In genomic region chr13:32472194-32472621, GRCh38 we compare ENCODE assay signal across 10 cellular contexts. TPM values are rescaled to one million over a fixed set of nuclear protein-coding genes. Genes with fewer than 3 reads are reported as not detected.
A peak's percentile ranks its signal among the peaks of the same experiment; 100 is the strongest.
DNase-seq lines count a peak whose midpoint lies in the region; ATAC-seq, FAIRE-seq and TF ChIP-seq lines count a peak whose summit lies in the region.
"Had no signal": no experiment of that assay in that cellular context is flagged by ENCODE, and none has a peak within 500 bp of the region (broad histone marks: within the 10 kb centered on the region; RNA-seq: fewer than 3 reads in every experiment).

No MANE protein-coding gene starts in this region.

- peak; percentile 70 for ATAC-seq in activated CD4-positive, alpha-beta T cell treated with anti-CD3 and anti-CD28 coated beads for 36 hours
- ATAC-seq in HG02884 (IDR thresholded peaks at IDR 0.05; ENCODE audit: unreplicated experiment): peak; percentile 83
- ATAC-seq in GM12878: peak; percentile 89
- ATAC-seq in lower lobe of right lung: no peak
- ATAC-seq: HCT116 had no signal

- 20% methylated on average over 3 of the region's 3 CpGs for WGBS in GM12878 (ENCODE audit: insufficient coverage, insufficient replicate concordance, low lambda C conversion rate, missing lambda C conversion rate)

- no peak for TF ChIP-seq RAD21 in GM12878 (IDR thresholded peaks at IDR 0.05; ENCODE audit: insufficient read depth, low read depth, low read length)

- H3K9me3 ChIP-seq in GM12878 (replicated peaks; ENCODE audit: control insufficient read depth, insufficient read depth, low read length) (no peaks in the 10 kb centered on the region), lower lobe of right lung (no peaks in the 10 kb centered on the region)

- peak overlapping the region; percentile 62 for H2AFZ ChIP-seq in GM12878 (ENCODE audit: control insufficient read depth, low read depth, low read length)

- no TSS peak for BruUV-seq in GM12878 (replicated peaks; lab: Mats Ljungman, UMichigan)

- intact Hi-C loops in activated CD4-positive, alpha-beta T cell treated with anti-CD3 and anti-CD28 coated beads for 36 hours (cut with DNase I, micrococcal nuclease): no loop called here
- intact Hi-C loops in GM12878 (cut with micrococcal nuclease; ENCODE audit: unreplicated experiment): no loop called here
- intact Hi-C loops in lower lobe of right lung (cut with DNase I): no loop called here

- in situ Hi-C loops in GM12878 (cut with MboI): no loop called here

- FAIRE-seq in GM12878 (lab: Jason Lieb, UNC): no peak

- H3K4me3 ChIP-seq in GM12878: no peak overlapping the region
- H3K4me3 ChIP-seq in lower lobe of right lung: no peak overlapping the region

- SMC1A ChIA-PET in GM12878 (lab: Charles Lee; ENCODE audit: uncharacterized antibody, unreplicated experiment): interaction anchor here (1.4 to 1.8 kb wide), 2 partner anchors 29 to 109 kb away, joined by 4 to 5 read pairs; no protein-coding TSS in a partner anchor

- no peak for TF ChIP-seq POLR2A in GM12878 (IDR thresholded peaks at IDR 0.05; ENCODE audit: low read depth, low read length)

- CTCF ChIA-PET in activated CD4-positive, alpha-beta T cell treated with anti-CD3 and anti-CD28 coated beads for 36 hours (lab: Charles Lee): interaction anchor here (0.5 to 1.6 kb wide), 3 partner anchors 9 to 176 kb away, joined by 3 to 4 read pairs (median 3); no protein-coding TSS in a partner anchor
- CTCF ChIA-PET in GM12878 (lab: Yijun Ruan, JAX): interaction anchor here (0.6 to 2.6 kb wide), 3 partner anchors 29 to 542 kb away, joined by 3 to 13 read pairs (median 4); no protein-coding TSS in a partner anchor

- no peaks in the 10 kb centered on the region for H3K27me3 Mint-ChIP-seq in activated CD4-positive, alpha-beta T cell treated with anti-CD3 and anti-CD28 coated beads for 36 hours
- H3K27me3 Mint-ChIP-seq in immature natural killer cell (ENCODE audit: low read depth in 3 of 3): peaks cover 0 to 2% (median 0%) of the 10 kb centered on the region in 3 donors

- H4K20me1 ChIP-seq in GM12878 (ENCODE audit: control insufficient read depth, insufficient read depth): no peaks in the 10 kb centered on the region

- no peaks in the 10 kb centered on the region for H3K36me3 Mint-ChIP-seq in activated CD4-positive, alpha-beta T cell treated with anti-CD3 and anti-CD28 coated beads for 36 hours (ENCODE audit: low read depth)
- H3K36me3 Mint-ChIP-seq in immature natural killer cell: peaks cover 7 to 13% (median 7%) of the 10 kb centered on the region in 3 donors

- H3K9me3 Mint-ChIP-seq in activated CD4-positive, alpha-beta T cell treated with anti-CD3 and anti-CD28 coated beads for 36 hours (ENCODE audit: low read depth): no peaks in the 10 kb centered on the region
- H3K9me3 Mint-ChIP-seq in immature natural killer cell: no peaks in the 10 kb centered on the region

- RAD21 ChIA-PET in GM12878 (lab: Charles Lee; ENCODE audit: unreplicated experiment): interaction anchor here (0.9 to 1.8 kb wide), 4 partner anchors 61 to 179 kb away, joined by 3 to 5 read pairs (median 3); no protein-coding TSS in a partner anchor

- H3K36me3 ChIP-seq in GM12878 (ENCODE audit: control insufficient read depth in 2 of 2, insufficient read depth in 2 of 2, low read length in 1 of 2) (no peaks in the 10 kb centered on the region), lower lobe of right lung (peaks cover 6% of the 10 kb centered on the region)

- H3K4me1 Mint-ChIP-seq in activated CD4-positive, alpha-beta T cell treated with anti-CD3 and anti-CD28 coated beads for 36 hours: peaks cover 8% of the 10 kb centered on the region
- H3K4me1 Mint-ChIP-seq in immature natural killer cell: no peaks in the 10 kb centered on the region

- TF ChIP-seq CTCF in GM12878 (IDR thresholded peaks at IDR 0.05 in 2 of 3, conservative IDR thresholded peaks at IDR 0.05 in 1 of 3; ENCODE audit: control insufficient read depth in 2 of 3, extremely low read depth in 1 of 3, insufficient read depth in 1 of 3, low read depth in 3 of 3, low read length in 3 of 3) (no peak), lower lobe of right lung (IDR thresholded peaks at IDR 0.05) (no peak)

- peak overlapping the region; percentile 5 for H3K4me2 ChIP-seq in GM12878 (ENCODE audit: control insufficient read depth, insufficient read depth)

- H3K4me3 Mint-ChIP-seq in activated CD4-positive, alpha-beta T cell treated with anti-CD3 and anti-CD28 coated beads for 36 hours: no peak overlapping the region
- no peak overlapping the region for H3K4me3 Mint-ChIP-seq in immature natural killer cell

- H3K4me1 ChIP-seq in GM12878 (ENCODE audit: control insufficient read depth, insufficient read depth, low read length) (peaks cover 16% of the 10 kb centered on the region), lower lobe of right lung (no peaks in the 10 kb centered on the region)

- H3K27me3 ChIP-seq in GM12878 (replicated peaks in 1 of 2; ENCODE audit: control insufficient read depth in 2 of 2, insufficient read depth in 2 of 2, low read length in 1 of 2) (no peaks in the 10 kb centered on the region), lower lobe of right lung (ENCODE audit: low read depth) (no peaks in the 10 kb centered on the region)

- no peak overlapping the region for H3K9ac ChIP-seq in GM12878 (ENCODE audit: control insufficient read depth, insufficient read depth, low read length)

- POLR2A ChIA-PET in activated CD4-positive, alpha-beta T cell treated with anti-CD3 and anti-CD28 coated beads for 36 hours (lab: Charles Lee): no interaction called here
- POLR2A ChIA-PET in GM12878 (lab: Charles Lee): no interaction called here

- DNase-seq in activated CD4-positive, alpha-beta T cell treated with anti-CD3 and anti-CD28 coated beads for 36 hours: no peak
- no peak for DNase-seq in activated CD4-positive, alpha-beta T cell treated with anti-CD3 and anti-CD28 coated beads, Interleukin-2, amount 50 U/mL, for 4 hours
- DNase-seq in GM12878 (ENCODE audit: low read depth, low spot score) (peak; percentile 56), immature natural killer cell (no peak), lower lobe of right lung (no peak)
- DNase-seq in effector CD4-positive, alpha-beta T cell: no peak
- DNase-seq: NCI-H524 had no signal

- H3K27ac Mint-ChIP-seq in activated CD4-positive, alpha-beta T cell treated with anti-CD3 and anti-CD28 coated beads for 36 hours: no peak overlapping the region
- H3K27ac Mint-ChIP-seq in immature natural killer cell: peak overlapping the region in 1 of 6 donors; percentile 5

- H3K27ac ChIP-seq in GM12878 (ENCODE audit: control insufficient read depth, insufficient read depth): peak overlapping the region; percentile 84
- H3K27ac ChIP-seq in temporal lobe (ENCODE audit: low read depth, low read length): peak overlapping the region; percentile 57
- no peak overlapping the region for H3K27ac ChIP-seq in lower lobe of right lung

- no peak for TF ChIP-seq EP300 in GM12878 (IDR thresholded peaks at IDR 0.05; ENCODE audit: borderline replicate concordance in 1 of 2, control insufficient read depth in 1 of 2, low read depth in 2 of 2, low read length in 2 of 2)

- no peaks in the 10 kb centered on the region for H3K79me2 ChIP-seq in GM12878 (ENCODE audit: control insufficient read depth, insufficient read depth, low read length)

TF ChIP-seq in GM12878, 131 proteins besides CTCF, POLR2A, EP300 and RAD21 (continues in another document):
- TF ChIP-seq ATF7 (IDR thresholded peaks at IDR 0.05; ENCODE audit: low read depth) (no peak), LARP7 (IDR thresholded peaks at IDR 0.05) (no peak), FOXK2 (IDR thresholded peaks at IDR 0.05) (no peak), BHLHE40 (IDR thresholded peaks at IDR 0.05; ENCODE audit: borderline replicate concordance in 1 of 2, low read depth in 2 of 2, low read length in 1 of 2) (peak; percentile 17 to 55; a peak in 2 of 4 replicates), SPI1 (IDR thresholded peaks at IDR 0.05; ENCODE audit: borderline replicate concordance, insufficient read depth, low read depth, low read length) (peak; percentile 41; the same call in 1 of the 2 replicates), NBN (IDR thresholded peaks at IDR 0.05) (no peak), NRF1 (conservative IDR thresholded peaks at IDR 0.05; ENCODE audit: low read depth, low read length) (no peak), ASH2L (IDR thresholded peaks at IDR 0.05; ENCODE audit: borderline replicate concordance, low read depth) (no peak), STAT3 (IDR thresholded peaks at IDR 0.05; ENCODE audit: low read depth, low read length) (0 out of 2 replicates have a peak, but pooled peaks have one; percentile 31)

RNA-seq across cellular contexts. Expression of gene N4BP2L1, which starts 44.3 kb away (rescaled TPM):
- total RNA-seq in activated CD4-positive, alpha-beta T cell treated with anti-CD3 and anti-CD28 coated beads for 36 hours: 10 to 100 TPM; 16.1 to 16.5 TPM
- total RNA-seq in GM12878 (2013; cell fraction: nucleolus; rRNA removed): 110 and 112 TPM in 2 replicates
- 11.6 and 14.7 TPM in 2 replicates for total RNA-seq in GM12878 (2014; rRNA removed)
- total RNA-seq in GM12878 (2014; rRNA removed; fragmentation: Illumina TruSeq; extraction: Trizol): 14.9 and 15.7 TPM in 2 replicates
- total RNA-seq in GM12878 (2021): 11.2 and 12.0 TPM in 2 replicates
- 13.8 TPM for polyA plus RNA-seq in GM12878 (2011; ENCODE audit: low read depth)
- polyA plus RNA-seq in GM12878 (2011; rRNA removed): 42.5 and 68.0 TPM in 2 replicates
- 17.0 and 17.1 TPM in 2 replicates for polyA plus RNA-seq in GM12878 (2011; cell fraction: cytosol; rRNA removed)
- 42.6 and 52.4 TPM in 2 replicates for polyA plus RNA-seq in GM12878 (2011; cell fraction: nucleus; rRNA removed)
- 22.5 and 39.5 TPM in 2 replicates for polyA plus RNA-seq in GM12878 (2012)
- 16.7 and 21.4 TPM in 2 replicates for polyA plus RNA-seq in GM12878 (2014; fragmentation: Illumina TruSeq; extraction: Trizol)
- 1 to 10 TPM; 3.3 to 5.7 TPM for polyA plus RNA-seq in GM12878 (2014; fragmentation: Nextera tagmentation; extraction: Ambion mirVana)
- 16.9 and 23.4 TPM in 2 replicates for polyA plus RNA-seq in GM12878 (2014; rRNA removed)
- polyA plus RNA-seq in GM12878 (2016; fragmentation: Nextera tagmentation; extraction: Ambion mirVana): 10 to 100 TPM; 16.9 to 18.7 TPM
- polyA minus RNA-seq in GM12878 (2011; rRNA and poly(A)+ RNA removed): 14.9 and 16.4 TPM in 2 replicates
- 3.8 and 7.6 TPM in 2 replicates for polyA minus RNA-seq in GM12878 (2011; cell fraction: cytosol; rRNA and poly(A)+ RNA removed)
- polyA minus RNA-seq in GM12878 (2011; cell fraction: nucleus; rRNA and poly(A)+ RNA removed): 19.0 and 29.8 TPM in 2 replicates
- total RNA-seq in temporal lobe: 11.3 TPM
- 10 to 100 TPM; 48.9 to 74.6 (median 67.6) TPM for polyA plus RNA-seq in immature natural killer cell
- 30.2 TPM for total RNA-seq in lower lobe of right lung

Comparison
In these comparisons a context has a peak if more than half of its experiments do, and no peak if none do; other contexts are left out.
1. ATAC-seq: peak in activated CD4-positive, alpha-beta T cell treated with anti-CD3 and anti-CD28 coated beads for 36 hours (single experiment), HG02884 (single experiment) and GM12878 (single experiment); none in lower lobe of right lung (0 of 2).